Comparison of ENCODE assay signal across 3 cellular contexts in genomic region chr5:139598601-139598965, GRCh38.
TF ChIP-seq lines count a peak whose summit lies in the region.

No MANE protein-coding gene starts in this region.

TF ChIP-seq in HEK293T, 16 proteins besides CTCF, POLR2A, EP300 and RAD21:
- 0 out of 2 replicates have a peak, but pooled peaks have one; percentile 39 for TF ChIP-seq ZNF384 (IDR thresholded peaks at IDR 0.05)

TF ChIP-seq in WTC11, 78 proteins besides CTCF, POLR2A, EP300 and RAD21:
- TF ChIP-seq ZNF121 (CRISPR knock-in tag; IDR thresholded peaks at IDR 0.05): peak; percentile 93

TF ChIP-seq in H1, 55 proteins besides CTCF, POLR2A, EP300 and RAD21:
- TF ChIP-seq HDAC2 (IDR thresholded peaks at IDR 0.05; ENCODE audit: borderline replicate concordance in 1 of 2, low read depth in 2 of 2, low read length in 2 of 2) (0 out of 4 replicates have a peak, but pooled peaks of 1 of the 2 experiments have one; percentile 29), KDM1A (IDR thresholded peaks at IDR 0.05; ENCODE audit: borderline replicate concordance, low read length) (peak; percentile 41; the same call in 1 of the 2 replicates)
